ENCODE assay signal across 8 cellular contexts in the genomic region with DNA sequence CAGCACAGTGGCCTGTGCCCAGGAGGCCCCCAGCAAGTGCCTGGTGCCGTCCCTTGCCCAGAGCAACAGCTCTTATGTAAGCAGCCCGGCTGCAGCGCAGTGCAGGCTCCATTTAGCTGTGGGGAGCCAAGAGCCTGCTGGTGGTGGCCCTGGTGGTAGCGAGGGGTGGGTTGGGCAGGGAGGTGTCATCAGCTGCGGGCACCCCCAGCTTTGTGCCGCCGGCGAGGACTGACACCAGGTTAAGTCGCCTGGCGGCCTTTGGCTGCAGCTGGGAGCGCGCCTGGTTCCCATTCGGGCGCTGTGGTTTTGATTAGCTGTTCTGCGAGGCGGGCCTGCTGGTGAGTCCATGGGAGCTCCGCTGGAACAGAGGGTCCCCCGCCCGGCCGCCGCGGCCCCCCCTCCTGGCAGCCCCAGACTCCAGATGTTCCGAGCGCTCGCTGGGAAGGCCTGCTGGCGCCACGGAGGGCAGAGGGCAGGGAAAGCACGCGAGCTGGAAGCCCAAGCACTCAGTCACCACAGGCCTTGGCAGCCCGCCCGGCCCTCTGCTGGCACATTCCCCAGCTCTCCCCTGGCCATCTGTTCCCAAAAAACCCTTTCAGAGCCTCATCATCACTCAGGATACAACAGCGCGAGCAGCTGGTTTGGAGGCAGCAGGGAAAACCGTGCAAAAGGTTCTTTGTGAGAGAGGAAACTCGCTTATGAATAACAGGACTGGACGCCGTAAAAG. TPM values are rescaled to one million over a fixed set of nuclear protein-coding genes. Genes with fewer than 3 reads are reported as not detected.
DNase-seq lines count a peak whose midpoint lies in the region; ATAC-seq and TF ChIP-seq lines count a peak whose summit lies in the region.

No MANE protein-coding gene starts in this region.

- no peak overlapping the region for H2AFZ ChIP-seq in neural progenitor cell (replicated peaks)

- H3K36me3 Mint-ChIP-seq in neural progenitor cell: peaks cover 5% of the 10 kb centered on the region

- H3K36me3 ChIP-seq in neural progenitor cell: no peaks in the 10 kb centered on the region

- TF ChIP-seq CTCF in AG09319 (IDR thresholded peaks at IDR 0.05; ENCODE audit: low read depth, low read length) (peak; percentile 48), foreskin fibroblast (IDR thresholded peaks at IDR 0.05; ENCODE audit: low read depth, low read length) (peak; percentile 24), neural progenitor cell (IDR thresholded peaks at IDR 0.05) (peak; percentile 19)

- ATAC-seq in GM21717 (IDR thresholded peaks at IDR 0.05; ENCODE audit: unreplicated experiment) (no peak), GM19452 (IDR thresholded peaks at IDR 0.05; ENCODE audit: unreplicated experiment) (no peak)

- H3K27me3 Mint-ChIP-seq in neural progenitor cell (ENCODE audit: insufficient read depth, low read depth): no peaks in the 10 kb centered on the region

- H3K27ac Mint-ChIP-seq in neural progenitor cell: peak overlapping the region; percentile 81

- H3K4me3 ChIP-seq in foreskin fibroblast (ENCODE audit: low read depth in 1 of 2, low read length in 2 of 2) (peak overlapping the region; percentile 35 to 43), neural progenitor cell (no peak overlapping the region)

- peaks cover 7% of the 10 kb centered on the region for H3F3A ChIP-seq in neural progenitor cell (ENCODE audit: low read depth)

- no peaks in the 10 kb centered on the region for H4K20me1 ChIP-seq in neural progenitor cell (ENCODE audit: low read depth)

- peaks cover 4% of the 10 kb centered on the region for H3K27me3 ChIP-seq in neural progenitor cell

- DNase-seq in AG09319 (ENCODE audit: extremely low read depth, low read depth): peak; percentile 100
- peak; percentile 25 for DNase-seq in MV-4-11 (lab: John Stamatoyannopoulos, UW)
- peak; percentile 93 for DNase-seq in SW480 (ENCODE audit: low spot score)
- DNase-seq in foreskin fibroblast: peak; percentile 100
- peak; percentile 75 for DNase-seq in neural progenitor cell (ENCODE audit: low spot score)
- no peak for DNase-seq in activated T-cell treated with anti-CD3 and anti-CD28 coated beads for 4 hours

- no peaks in the 10 kb centered on the region for H3K9me3 ChIP-seq in neural progenitor cell (ENCODE audit: low read depth)

- H3K79me2 ChIP-seq in neural progenitor cell (ENCODE audit: low read depth): no peaks in the 10 kb centered on the region

- peak overlapping the region; percentile 14 for H3K4me3 Mint-ChIP-seq in neural progenitor cell

- H3K4me2 ChIP-seq in neural progenitor cell: no peak overlapping the region

- H3K9ac ChIP-seq in neural progenitor cell: no peak overlapping the region

- peaks cover 63% of the 10 kb centered on the region for H3K4me1 Mint-ChIP-seq in neural progenitor cell

- H3K27ac ChIP-seq in neural progenitor cell: no peak overlapping the region

- H3K4me1 ChIP-seq in neural progenitor cell: peaks cover 23% of the 10 kb centered on the region

- H3K9me3 Mint-ChIP-seq in neural progenitor cell: no peaks in the 10 kb centered on the region

RNA-seq across cellular contexts. Expression of a gene that starts 18.4 kb away (rescaled TPM):
- total RNA-seq in neural progenitor cell (ENCODE audit: low replicate concordance): 0.43 TPM in 1 of 2 replicates, not detected in the other
